In the genomic region with DNA sequence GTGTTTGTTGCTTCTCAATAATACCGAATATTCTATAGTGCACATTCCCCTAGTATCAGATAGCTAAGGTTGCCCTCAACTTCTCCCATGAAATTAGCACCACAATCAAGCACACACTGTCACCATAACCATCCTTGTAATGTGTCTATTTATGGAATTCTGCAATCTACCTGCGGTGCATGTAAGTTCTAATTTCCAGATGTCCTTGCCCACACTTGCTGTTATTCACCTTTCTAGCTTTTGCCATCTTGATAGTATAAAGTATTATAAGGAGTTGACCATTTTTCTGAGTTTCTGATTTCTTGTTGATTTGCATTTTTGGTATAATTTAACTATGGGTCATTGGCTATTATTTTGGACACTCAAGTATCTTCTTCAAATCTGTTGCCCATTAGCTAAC, we compare ENCODE assay signal across 3 cellular contexts.
TF ChIP-seq lines count a peak whose summit lies in the region.

No MANE protein-coding gene starts in this region.

TF ChIP-seq in HEK293, 187 proteins besides CTCF, POLR2A, EP300 and RAD21:
- TF ChIP-seq, protein P1, sequence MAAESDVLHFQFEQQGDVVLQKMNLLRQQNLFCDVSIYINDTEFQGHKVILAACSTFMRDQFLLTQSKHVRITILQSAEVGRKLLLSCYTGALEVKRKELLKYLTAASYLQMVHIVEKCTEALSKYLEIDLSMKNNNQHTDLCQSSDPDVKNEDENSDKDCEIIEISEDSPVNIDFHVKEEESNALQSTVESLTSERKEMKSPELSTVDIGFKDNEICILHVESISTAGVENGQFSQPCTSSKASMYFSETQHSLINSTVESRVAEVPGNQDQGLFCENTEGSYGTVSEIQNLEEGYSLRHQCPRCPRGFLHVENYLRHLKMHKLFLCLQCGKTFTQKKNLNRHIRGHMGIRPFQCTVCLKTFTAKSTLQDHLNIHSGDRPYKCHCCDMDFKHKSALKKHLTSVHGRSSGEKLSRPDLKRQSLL (tag by site-specific recombination; IDR thresholded peaks at IDR 0.05): no peak
- TF ChIP-seq TRIM28 (IDR thresholded peaks at IDR 0.05; ENCODE audit: borderline replicate concordance, low read length) (peak; percentile 41; the same call in 1 of the 2 replicates), ZNF184 (tag by site-specific recombination; IDR thresholded peaks at IDR 0.05) (peak; percentile 99)

TF ChIP-seq in GM12878, 131 proteins besides CTCF, POLR2A, EP300 and RAD21:
- TF ChIP-seq ASH2L (IDR thresholded peaks at IDR 0.05; ENCODE audit: borderline replicate concordance, low read depth): no peak
- peak; percentile 54; the same call in 1 of the 2 replicates for TF ChIP-seq SMARCA5 (IDR thresholded peaks at IDR 0.05)
- 0 out of 2 replicates have a peak, but pooled peaks have one; percentile 48 for TF ChIP-seq ZNF217 (IDR thresholded peaks at IDR 0.05)
TF ChIP-seq in GM12878: peak in this region for 2.

TF ChIP-seq in K562, 482 proteins besides CTCF, POLR2A, EP300 and RAD21:
- TF ChIP-seq RBM25 (IDR thresholded peaks at IDR 0.05; ENCODE audit: low read depth, low read length, severe bottlenecking) (peak; percentile 57), HDAC8 (tag; IDR thresholded peaks at IDR 0.05) (no peak), ZNF184 (CRISPR knock-in tag; IDR thresholded peaks at IDR 0.05) (peak; percentile 91)
